ENCODE assay signal across 8 cellular contexts in the genomic region with DNA sequence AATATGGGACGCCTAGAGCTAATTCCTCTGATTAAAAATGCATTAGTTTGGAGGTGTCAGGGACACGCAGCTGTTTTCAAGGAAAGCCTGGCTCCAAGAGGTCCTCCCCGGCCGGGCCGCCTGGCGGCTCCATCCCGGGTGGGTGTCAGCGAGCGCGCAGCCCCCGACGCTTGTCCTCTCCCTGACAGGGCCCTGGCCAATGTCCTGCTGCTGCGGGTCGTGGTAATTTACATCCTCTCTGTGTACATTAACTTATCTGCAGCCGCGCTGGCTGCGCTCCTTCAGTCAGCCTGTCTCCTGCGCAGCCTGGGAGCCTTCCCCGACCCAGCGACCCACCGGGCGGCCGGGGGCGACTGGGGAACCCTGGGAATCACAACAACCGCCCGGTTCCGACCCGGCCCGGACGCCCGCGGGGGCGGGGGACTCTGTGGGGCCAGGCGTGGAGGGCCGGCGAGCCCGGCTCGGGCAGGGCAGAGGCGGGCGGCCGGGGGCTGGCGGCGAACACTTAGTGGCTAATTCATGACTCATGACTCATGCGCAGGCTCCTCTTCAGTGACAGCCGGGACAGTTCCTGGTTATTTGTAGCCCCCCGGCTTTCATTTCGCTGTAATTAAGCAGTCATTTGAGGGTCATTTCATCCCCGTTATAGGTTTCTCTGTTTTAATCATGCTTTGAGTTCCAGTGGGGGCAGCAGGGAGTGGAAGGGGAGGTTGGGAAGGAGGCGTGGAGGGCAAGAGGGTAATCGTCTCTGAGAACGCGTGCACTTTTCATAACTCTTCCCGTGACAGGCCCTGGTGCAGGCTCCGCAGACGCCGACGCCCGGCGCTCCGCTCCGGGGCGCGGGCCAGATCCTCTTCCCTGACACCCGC.
DNase-seq lines count a peak whose midpoint lies in the region; ATAC-seq and TF ChIP-seq lines count a peak whose summit lies in the region.

No MANE protein-coding gene starts in this region.

- no peak overlapping the region for H4K8ac ChIP-seq in trophoblast cell (ENCODE audit: low read depth, low read length)

- H4K12ac ChIP-seq in trophoblast cell (ENCODE audit: low read depth, low read length), result no peak overlapping the region

- peak overlapping the region; percentile 12 for H2BK12ac ChIP-seq in trophoblast cell (ENCODE audit: low read length)

- no peak overlapping the region for H3K23ac ChIP-seq in trophoblast cell (ENCODE audit: low read length)

- H3K27ac ChIP-seq in heart right ventricle, result peak overlapping the region; percentile 87 to 99 (median 96)
- peak overlapping the region; percentile 52 for H3K27ac ChIP-seq in trophoblast cell (ENCODE audit: low read depth, low read length)

- H3K27me3 ChIP-seq in heart right ventricle (peaks cover 0 to 54% (median 0%) of the 10 kb centered on the region in 7 donors), trophoblast cell (ENCODE audit: insufficient read depth, low read length) (no peaks in the 10 kb centered on the region)

- peak overlapping the region; percentile 60 for H2BK120ac ChIP-seq in trophoblast cell (ENCODE audit: insufficient read depth, low read length, poor library complexity)

- peak overlapping the region; percentile 54 for H2BK5ac ChIP-seq in trophoblast cell (ENCODE audit: low read depth, low read length, poor library complexity)

- DNase-seq in CD14-positive monocyte (ENCODE audit: low spot score) (no peak), LoVo (ENCODE audit: low spot score) (peak; percentile 66), activated gamma-delta T cell (lab: John Stamatoyannopoulos, UW) (peak; percentile 14), heart right ventricle (peak; percentile 74 to 79), trophoblast cell (peak; percentile 51 to 67), SHP77 treated with DMSO at 0.1 percent for 48 hours (lab: John Stamatoyannopoulos, UW) (no peak)

- no peak overlapping the region for H3K14ac ChIP-seq in trophoblast cell (ENCODE audit: low read length)

- TF ChIP-seq CTCF in CD14-positive monocyte (IDR thresholded peaks at IDR 0.05), result no peak
- peak; percentile 6 to 54 (median 22) for TF ChIP-seq CTCF in heart right ventricle (IDR thresholded peaks at IDR 0.05)

- H3K9me3 Mint-ChIP-seq in CD14-positive monocyte, result peaks cover 0 to 8% (median 4%) of the 10 kb centered on the region in 7 donors

- H2AFZ ChIP-seq in trophoblast cell (ENCODE audit: insufficient read depth, low read length, poor library complexity), result peak overlapping the region; percentile 75

- no peaks in the 10 kb centered on the region for H3K36me3 ChIP-seq in heart right ventricle
- H3K36me3 ChIP-seq in trophoblast cell (ENCODE audit: control insufficient read depth in 1 of 2, insufficient read depth in 2 of 2, low read length in 2 of 2), result no peaks in the 10 kb centered on the region

- H3K4me3 ChIP-seq in heart right ventricle (peak overlapping the region; percentile 40 to 74 (median 58)), trophoblast cell (ENCODE audit: low read depth, low read length) (peak overlapping the region; percentile 60)

- H3K4me3 Mint-ChIP-seq in CD14-positive monocyte, result peak overlapping the region; percentile 37 to 85

- no peak overlapping the region for H3K18ac ChIP-seq in trophoblast cell (ENCODE audit: low read length)

- H3K4ac ChIP-seq in trophoblast cell (ENCODE audit: low read depth, low read length), result no peak overlapping the region

- peak overlapping the region in 1 of 7 donors; percentile 17 for H3K27ac Mint-ChIP-seq in CD14-positive monocyte

- ATAC-seq in heart right ventricle, result peak; percentile 79 to 91 (median 84)
- ATAC-seq in GM19324 (IDR thresholded peaks at IDR 0.05; ENCODE audit: low FRiP score, unreplicated experiment), result no peak
- ATAC-seq in GM18858 (IDR thresholded peaks at IDR 0.05; ENCODE audit: unreplicated experiment), result no peak

- peak overlapping the region; percentile 88 for H3K4me2 ChIP-seq in trophoblast cell (ENCODE audit: low read length)

- H3K9me3 ChIP-seq in heart right ventricle, result no peaks in the 10 kb centered on the region
- H3K9me3 ChIP-seq in trophoblast cell (ENCODE audit: insufficient read depth, low read depth, low read length), result no peaks in the 10 kb centered on the region

- 1% methylated on average over 64 of the region's 64 CpGs for WGBS in heart right ventricle, 2 donors
- WGBS in trophoblast cell (ENCODE audit: extremely low coverage, insufficient coverage, insufficient read length), result no CpG with 5 or more reads among the region's 64 CpGs

- H3K4me1 Mint-ChIP-seq in CD14-positive monocyte, result peaks cover 2% of the 10 kb centered on the region

- peaks cover 2% of the 10 kb centered on the region for H3K79me2 ChIP-seq in trophoblast cell (ENCODE audit: control insufficient read depth, insufficient read depth, low read length, poor library complexity)

- H3K9ac ChIP-seq in trophoblast cell (ENCODE audit: low read length), result no peak overlapping the region

- no peaks in the 10 kb centered on the region for H3K36me3 Mint-ChIP-seq in CD14-positive monocyte

- peaks cover 4% of the 10 kb centered on the region for H3K79me1 ChIP-seq in trophoblast cell (ENCODE audit: low read length)

- peaks cover 40 to 60% (median 54%) of the 10 kb centered on the region in 3 donors for H3K27me3 Mint-ChIP-seq in CD14-positive monocyte (ENCODE audit: low read depth in 3 of 3)

- intact Hi-C loops in CD14-positive monocyte (cut with micrococcal nuclease) (no loop called here), heart right ventricle (cut with DNase I) (loop anchor here (1.0 to 10.0 kb wide), 28 partner anchors 45 to 665 kb away; partner anchors contain the start of gene GATA6 (in 5 of the 10))

- no peak overlapping the region for H2AK5ac ChIP-seq in trophoblast cell (ENCODE audit: low read length)

- H4K91ac ChIP-seq in trophoblast cell (ENCODE audit: low read depth, low read length), result peak overlapping the region; percentile 20

- H3K4me1 ChIP-seq in heart right ventricle (peaks cover 0 to 47% (median 28%) of the 10 kb centered on the region in 9 donors), trophoblast cell (ENCODE audit: control insufficient read depth in 1 of 2, insufficient read depth in 2 of 2, low read length in 2 of 2) (peaks cover 0 to 2% of the 10 kb centered on the region in 2 experiments)

Comparison
In these comparisons a context has a peak if more than half of its experiments do, and no peak if none do; other contexts are left out.
1. DNase-seq: peak in LoVo (single experiment), activated gamma-delta T cell (single experiment), heart right ventricle (2 of 2) and trophoblast cell (2 of 2); none in CD14-positive monocyte (single experiment) and SHP77 treated with DMSO at 0.1 percent for 48 hours (single experiment).
2. ATAC-seq: peak in heart right ventricle (8 of 8); none in GM19324 (single experiment) and GM18858 (single experiment).
3. intact Hi-C loops: an anchor here in heart right ventricle (1.0 to 10.0 kb wide); none called in CD14-positive monocyte.